In genomic region chr10:75029420-75029819, GRCh38 we compare ENCODE assay signal across 19 cellular contexts.
A peak's percentile ranks its signal among the peaks of the same experiment; 100 is the strongest.
DNase-seq lines count a peak whose midpoint lies in the region; ATAC-seq and TF ChIP-seq lines count a peak whose summit lies in the region.
"Had no signal": no experiment of that assay in that cellular context is flagged by ENCODE, and none has a peak within 500 bp of the region (broad histone marks: within the 10 kb centered on the region; RNA-seq: fewer than 3 reads in every experiment).

No MANE protein-coding gene starts in this region.

- peaks cover 18% of the 10 kb centered on the region for H3K4me1 Mint-ChIP-seq in glutamatergic neuron (ENCODE audit: low read depth, unreplicated experiment)
- H3K4me1 Mint-ChIP-seq: B cell had no signal

- H3K9ac ChIP-seq in stomach smooth muscle (ENCODE audit: low read length in 2 of 2): no peak overlapping the region

- peaks cover 11% of the 10 kb centered on the region for H3K9me3 Mint-ChIP-seq in glutamatergic neuron (ENCODE audit: unreplicated experiment)

- H3K4me3 Mint-ChIP-seq in glutamatergic neuron (ENCODE audit: unreplicated experiment): peak overlapping the region; percentile 44
- H3K4me3 Mint-ChIP-seq: B cell; CD4-positive, CD25-positive, alpha-beta regulatory T cell had no signal

- peaks cover 23% of the 10 kb centered on the region for H3K36me3 Mint-ChIP-seq in glutamatergic neuron (ENCODE audit: unreplicated experiment)

- H3K4me1 ChIP-seq in stomach smooth muscle (ENCODE audit: control insufficient read depth, insufficient read depth, low read length) (peaks cover 21% of the 10 kb centered on the region), uterus (no peaks in the 10 kb centered on the region)
- H3K4me1 ChIP-seq: A549 had no signal

- no peak for TF ChIP-seq CTCF in glutamatergic neuron (IDR thresholded peaks at IDR 0.05; ENCODE audit: partially characterized antibody, unreplicated experiment)
- no peak for TF ChIP-seq CTCF in uterus (IDR thresholded peaks at IDR 0.05)

- H3K27ac Mint-ChIP-seq in glutamatergic neuron (ENCODE audit: unreplicated experiment): peak overlapping the region; percentile 81
- H3K27ac Mint-ChIP-seq: B cell had no signal

- H3K27ac ChIP-seq in stomach smooth muscle (ENCODE audit: low read length): peak overlapping the region; percentile 24
- no peak overlapping the region for H3K27ac ChIP-seq in uterus
- H3K27ac ChIP-seq: A549 had no signal

- no peak for DNase-seq in left ventricle myocardium superior
- DNase-seq in Right ventricle myocardium superior: no peak
- DNase-seq in glutamatergic neuron: no peak
- DNase-seq in A172 (ENCODE audit: low spot score): no peak
- DNase-seq in uterus: no peak
- DNase-seq: CD4-positive, CD25-positive, alpha-beta regulatory T cell; EL; GF-D8; MG63; NCI-H1417; NCI-H2081 treated with DMSO at 0.1 percent for 48 hours; NCI-H446; NCI-H526; OCI-M1 had no signal

- ATAC-seq in left ventricle myocardium superior: peak; percentile 8
- ATAC-seq in Right ventricle myocardium superior (ENCODE audit: poor library complexity): no peak
- ATAC-seq in GM21619 (IDR thresholded peaks at IDR 0.05; ENCODE audit: unreplicated experiment): no peak
- ATAC-seq: A549, K562 had no signal

- intact Hi-C loops in left ventricle myocardium superior (cut with micrococcal nuclease): no loop called here
- intact Hi-C loops in Right ventricle myocardium superior (cut with DNase I): loop anchor here (10.0 kb wide), 1 partner anchor 765 kb away; no protein-coding TSS in a partner anchor
- intact Hi-C loops in uterus (cut with DNase I; ENCODE audit: low total_unique reads): no loop called here

- H3K36me3 ChIP-seq in stomach smooth muscle (ENCODE audit: control insufficient read depth in 2 of 2, insufficient read depth in 2 of 2, low read length in 2 of 2): peaks cover 23 to 52% of the 10 kb centered on the region in 2 donors
- no peaks in the 10 kb centered on the region for H3K36me3 ChIP-seq in uterus

- no peak for TF ChIP-seq POLR2A in uterus (IDR thresholded peaks at IDR 0.05)

- H3K27me3 ChIP-seq in stomach smooth muscle (ENCODE audit: control insufficient read depth in 1 of 2, insufficient read depth in 2 of 2, low read length in 2 of 2) (no peaks in the 10 kb centered on the region), uterus (no peaks in the 10 kb centered on the region)
- H3K27me3 ChIP-seq: MG63 had no signal

- peaks cover 20% of the 10 kb centered on the region for H3K27me3 Mint-ChIP-seq in glutamatergic neuron (ENCODE audit: unreplicated experiment)
- H3K27me3 Mint-ChIP-seq: B cell had no signal

- H3K9me3 ChIP-seq in stomach smooth muscle (ENCODE audit: control insufficient read depth in 2 of 2, low read length in 2 of 2) (no peaks in the 10 kb centered on the region), uterus (no peaks in the 10 kb centered on the region)
- H3K9me3 ChIP-seq: A549, MG63 had no signal

- H3K4me3 ChIP-seq in stomach smooth muscle (ENCODE audit: low read length in 2 of 2) (no peak overlapping the region), uterus (no peak overlapping the region)
- H3K4me3 ChIP-seq: A549, K562, MG63 had no signal
